33 cellular contexts compared by ENCODE assay signal in genomic region chr15:36080759-36081158, GRCh38.
"Had no signal": no experiment of that assay in that cellular context is flagged by ENCODE, and none has a peak within 500 bp of the region (broad histone marks: within the 10 kb centered on the region; RNA-seq: fewer than 3 reads in every experiment).

No MANE protein-coding gene starts in this region.

- H3K27me3 Mint-ChIP-seq: activated naive CD8-positive, alpha-beta T cell; stimulated activated memory B cell treated with anti-CD40 and anti-IgM and Interleukin-4, amounts not matched to agents 10 μg/mL and 1 μg/mL and 100 μg/mL, for 72 hours; stimulated activated naive CD8-positive, alpha-beta T cell treated with anti-CD3 and anti-CD28 coated beads, Interleukin-15, amount 100 ng/mL, for 72 hours; T-helper 17 cell had no signal

- H3K4me1 Mint-ChIP-seq: immature natural killer cell; natural killer cell; neural progenitor cell; stimulated activated memory B cell treated with anti-CD40 and anti-IgM and Interleukin-4, amounts not matched to agents 10 μg/mL and 1 μg/mL and 100 μg/mL, for 72 hours; stimulated activated naive CD8-positive, alpha-beta T cell treated with anti-CD3 and anti-CD28 coated beads, Interleukin-15, amount 100 ng/mL, for 72 hours; T-helper 17 cell had no signal

- H3K27ac Mint-ChIP-seq: activated naive CD8-positive, alpha-beta T cell; immature natural killer cell; natural killer cell; neural progenitor cell; stimulated activated memory B cell treated with anti-CD40 and anti-IgM and Interleukin-4, amounts not matched to agents 10 μg/mL and 1 μg/mL and 100 μg/mL, for 72 hours; stimulated activated naive CD8-positive, alpha-beta T cell treated with anti-CD3 and anti-CD28 coated beads, Interleukin-15, amount 100 ng/mL, for 72 hours; T-helper 17 cell had no signal

- H3K9me3 ChIP-seq: vagina had no signal

- H3K4me2 ChIP-seq: neural progenitor cell had no signal

- H3K36me3 ChIP-seq: adrenal gland, ascending aorta, breast epithelium, gastroesophageal sphincter, neural progenitor cell, sigmoid colon, upper lobe of left lung, vagina, WERI-Rb-1 had no signal

- H3K36me3 Mint-ChIP-seq: activated naive CD8-positive, alpha-beta T cell; neural progenitor cell; stimulated activated memory B cell treated with anti-CD40 and anti-IgM and Interleukin-4, amounts not matched to agents 10 μg/mL and 1 μg/mL and 100 μg/mL, for 72 hours had no signal

- H3K4me3 Mint-ChIP-seq: activated naive CD8-positive, alpha-beta T cell; immature natural killer cell; natural killer cell; neural progenitor cell; stimulated activated memory B cell treated with anti-CD40 and anti-IgM and Interleukin-4, amounts not matched to agents 10 μg/mL and 1 μg/mL and 100 μg/mL, for 72 hours; stimulated activated naive CD8-positive, alpha-beta T cell treated with anti-CD3 and anti-CD28 coated beads, Interleukin-15, amount 100 ng/mL, for 72 hours; T-helper 17 cell had no signal

- H3K27me3 ChIP-seq: adrenal gland, ascending aorta, breast epithelium, gastroesophageal sphincter, neural progenitor cell, sigmoid colon, upper lobe of left lung, vagina had no signal

- H3K4me1 ChIP-seq: adrenal gland, ascending aorta, breast epithelium, gastroesophageal sphincter, neural progenitor cell, sigmoid colon, upper lobe of left lung, vagina had no signal

- DNase-seq: activated CD4-positive, alpha-beta T cell treated with anti-CD3 and anti-CD28 coated beads for 48 hours; activated CD4-positive, alpha-beta T cell treated with anti-CD3 and anti-CD28 coated beads, Interleukin-2, amount 50 U/mL, for 48 hours; activated CD8-positive, alpha-beta memory T cell treated with anti-CD3 and anti-CD28 coated beads for 24 hours; activated effector memory CD4-positive, alpha-beta T cell treated with Interleukin-2 at 50 U/mL for 16 hours; activated naive CD4-positive, alpha-beta T cell treated with Interleukin-2 at 50 U/mL for 16 hours; adrenal gland; effector CD8-positive, alpha-beta T cell; hypothalamus; immature natural killer cell; kidney; mesendoderm; natural killer cell; sigmoid colon; small intestine; stimulated activated CD4-positive, alpha-beta T cell treated with anti-CD3 and anti-CD28 coated beads, Interleukin-4, amount 100 ng/mL, for 24 hours; stimulated activated naive CD8-positive, alpha-beta T cell treated with anti-CD3 and anti-CD28 coated beads, Interleukin-15, amount 100 ng/mL, for 72 hours; substantia nigra; T-helper 17 cell; T1000; upper lobe of left lung; WERI-Rb-1 had no signal

- H3K4me3 ChIP-seq: adrenal gland, ascending aorta, breast epithelium, gastroesophageal sphincter, lung, neural progenitor cell, sigmoid colon, upper lobe of left lung, vagina had no signal

- H2AFZ ChIP-seq: neural progenitor cell had no signal

- ATAC-seq: activated CD4-positive, CD25-positive, alpha-beta regulatory T cell treated with anti-CD3 and anti-CD28 coated beads, Interleukin-2, amount 50 U/mL, for 24 hours; gastroesophageal sphincter; natural killer cell; stimulated activated memory B cell treated with anti-CD40 and anti-IgM and Interleukin-4, amounts not matched to agents 10 μg/mL and 1 μg/mL and 100 μg/mL, for 72 hours; stimulated activated naive CD8-positive, alpha-beta T cell treated with anti-CD3 and anti-CD28 coated beads, Interleukin-15, amount 100 ng/mL, for 72 hours; T-helper 17 cell had no signal

- FAIRE-seq: colon, endometrium, kidney, small intestine had no signal

- H3K9ac ChIP-seq: neural progenitor cell had no signal

- H3K27ac ChIP-seq: adrenal gland, ascending aorta, breast epithelium, epithelial cell of prostate, gastroesophageal sphincter, neural progenitor cell, sigmoid colon, upper lobe of left lung, vagina, WERI-Rb-1 had no signal
